37 cellular contexts compared by ENCODE assay signal in genomic region chr2:145020139-145020538, GRCh38.
"Had no signal": no experiment of that assay in that cellular context is flagged by ENCODE, and none has a peak within 500 bp of the region (broad histone marks: within the 10 kb centered on the region; RNA-seq: fewer than 3 reads in every experiment).

No MANE protein-coding gene starts in this region.

- H3K4me3 ChIP-seq: ascending aorta, breast epithelium had no signal

- H3K27me3 ChIP-seq: ascending aorta, breast epithelium had no signal

- H3K4me1 Mint-ChIP-seq: activated CD4-positive, alpha-beta memory T cell treated with anti-CD3 and anti-CD28 coated beads, Interleukin-2, amount 10 ng/mL, durations not matched to agents 7 days and 5 days; activated CD4-positive, alpha-beta T cell treated with anti-CD3 and anti-CD28 coated beads for 36 hours; activated CD4-positive, alpha-beta T cell treated with anti-CD3 and anti-CD28 coated beads, Interleukin-2, amount 10 ng/mL, durations not matched to agents 7 days and 5 days; activated CD8-positive, alpha-beta memory T cell treated with anti-CD3 and anti-CD28 coated beads, Interleukin-2, amount 10 ng/mL, durations not matched to agents 7 days and 5 days; activated naive CD4-positive, alpha-beta T cell treated with anti-CD3 and anti-CD28 coated beads, Interleukin-2, amount 10 ng/mL, durations not matched to agents 7 days and 5 days; activated naive CD4-positive, alpha-beta T cell treated with anti-CD3 and anti-CD28 coated beads, Interleukin-2, amount 50 U/mL, for 24 hours; activated naive CD8-positive, alpha-beta T cell treated with anti-CD3 and anti-CD28 coated beads, Interleukin-2, amount 10 ng/mL, durations not matched to agents 7 days and 5 days had no signal

- H3K27me3 Mint-ChIP-seq: activated CD4-positive, alpha-beta memory T cell treated with anti-CD3 and anti-CD28 coated beads, Interleukin-2, amount 10 ng/mL, durations not matched to agents 7 days and 5 days; activated CD4-positive, alpha-beta T cell treated with anti-CD3 and anti-CD28 coated beads for 36 hours; activated CD4-positive, alpha-beta T cell treated with anti-CD3 and anti-CD28 coated beads, Interleukin-2, amount 10 ng/mL, durations not matched to agents 7 days and 5 days; activated naive CD4-positive, alpha-beta T cell treated with anti-CD3 and anti-CD28 coated beads, Interleukin-2, amount 10 ng/mL, durations not matched to agents 7 days and 5 days; activated naive CD4-positive, alpha-beta T cell treated with anti-CD3 and anti-CD28 coated beads, Interleukin-2, amount 50 U/mL, for 24 hours; activated naive CD8-positive, alpha-beta T cell treated with anti-CD3 and anti-CD28 coated beads, Interleukin-2, amount 10 ng/mL, durations not matched to agents 7 days and 5 days; activated naive CD8-positive, alpha-beta T cell treated with anti-CD3 and anti-CD28 coated beads, Interleukin-2, amount 50 U/mL, for 24 hours; brain had no signal

- ATAC-seq: activated CD4-positive, alpha-beta T cell treated with anti-CD3 and anti-CD28 coated beads for 36 hours; activated CD4-positive, CD25-positive, alpha-beta regulatory T cell treated with anti-CD3 and anti-CD28 coated beads, Interleukin-2, amount 50 U/mL, for 24 hours; activated CD8-positive, alpha-beta memory T cell treated with anti-CD3 and anti-CD28 coated beads, Interleukin-2, amount 10 ng/mL, durations not matched to agents 7 days and 5 days; activated CD8-positive, alpha-beta T cell treated with anti-CD3 and anti-CD28 coated beads, Interleukin-2, amount 10 ng/mL, durations not matched to agents 7 days and 5 days; activated naive CD8-positive, alpha-beta T cell treated with anti-CD3 and anti-CD28 coated beads, Interleukin-2, amount 50 U/mL, for 24 hours; WTC11 had no signal

- H3K36me3 ChIP-seq: ascending aorta, breast epithelium, WERI-Rb-1 had no signal

- H3K9me3 Mint-ChIP-seq: activated CD4-positive, alpha-beta memory T cell treated with anti-CD3 and anti-CD28 coated beads, Interleukin-2, amount 10 ng/mL, durations not matched to agents 7 days and 5 days; activated CD4-positive, alpha-beta T cell treated with anti-CD3 and anti-CD28 coated beads, Interleukin-2, amount 10 ng/mL, durations not matched to agents 7 days and 5 days; activated naive CD4-positive, alpha-beta T cell treated with anti-CD3 and anti-CD28 coated beads, Interleukin-2, amount 10 ng/mL, durations not matched to agents 7 days and 5 days; activated naive CD4-positive, alpha-beta T cell treated with anti-CD3 and anti-CD28 coated beads, Interleukin-2, amount 50 U/mL, for 24 hours; activated naive CD8-positive, alpha-beta T cell treated with anti-CD3 and anti-CD28 coated beads, Interleukin-2, amount 10 ng/mL, durations not matched to agents 7 days and 5 days; activated naive CD8-positive, alpha-beta T cell treated with anti-CD3 and anti-CD28 coated beads, Interleukin-2, amount 50 U/mL, for 24 hours; activated T-cell treated with anti-CD3 and anti-CD28 coated beads, Interleukin-2, amount 50 U/mL, for 24 hours; activated T-helper 2 cell treated with anti-CD3 and anti-CD28 coated beads, Interferon-gamma antibody, Interleukin-2, Interleukin-4, amounts not matched to agents 10 μg/mL and 5 μg/mL and 100 μg/mL, durations not matched to agents 14 hours and 24 hours and 36 hours; brain; T-helper 1 cell treated with Interleukin-12 subunit alpha and Interleukin-12 subunit beta and Interleukin-4 antibody, amounts not matched to agents 30 μg/mL and 1 μg/mL, for 36 hours; T-helper 2 cell treated with Interferon-gamma antibody and Interleukin-4, amounts not matched to agents 5 μg/mL and 100 μg/mL, for 36 hours; WTC11 had no signal

- DNase-seq: activated CD4-positive, alpha-beta memory T cell treated with anti-CD3 and anti-CD28 coated beads, Interleukin-2, amount 10 ng/mL, durations not matched to agents 7 days and 5 days; activated CD4-positive, alpha-beta T cell treated with anti-CD3 and anti-CD28 coated beads for 1 hour; activated CD4-positive, alpha-beta T cell treated with anti-CD3 and anti-CD28 coated beads for 36 hours; activated CD4-positive, alpha-beta T cell treated with anti-CD3 and anti-CD28 coated beads for 48 hours; activated CD4-positive, alpha-beta T cell treated with anti-CD3 and anti-CD28 coated beads, Interleukin-2, amount 10 ng/mL, durations not matched to agents 7 days and 5 days; activated CD4-positive, alpha-beta T cell treated with anti-CD3 and anti-CD28 coated beads, Interleukin-2, amount 50 U/mL, for 48 hours; activated CD4-positive, CD25-positive, alpha-beta regulatory T cell; activated CD8-positive, alpha-beta memory T cell treated with anti-CD3 and anti-CD28 coated beads for 24 hours; activated CD8-positive, alpha-beta memory T cell treated with anti-CD3 and anti-CD28 coated beads, Interleukin-2, amount 10 ng/mL, durations not matched to agents 7 days and 5 days; activated CD8-positive, alpha-beta memory T cell treated with anti-CD3 and anti-CD28 coated beads, Interleukin-2, amount 50 U/mL, for 48 hours; activated CD8-positive, alpha-beta T cell treated with anti-CD3 and anti-CD28 coated beads, Interleukin-2, amount 10 ng/mL, durations not matched to agents 7 days and 5 days; activated effector memory CD4-positive, alpha-beta T cell treated with Interleukin-2 at 50 U/mL for 16 hours; activated gamma-delta T cell; activated naive CD4-positive, alpha-beta T cell treated with anti-CD3 and anti-CD28 coated beads, Interleukin-2, amount 10 ng/mL, durations not matched to agents 7 days and 5 days; activated naive CD4-positive, alpha-beta T cell treated with Interleukin-2 at 50 U/mL for 16 hours; activated naive CD8-positive, alpha-beta T cell treated with anti-CD3 and anti-CD28 coated beads, Interleukin-2, amount 10 ng/mL, durations not matched to agents 7 days and 5 days; activated naive CD8-positive, alpha-beta T cell treated with anti-CD3 and anti-CD28 coated beads, Interleukin-2, amount 50 U/mL, for 24 hours; activated T-cell treated with anti-CD3 and anti-CD28 coated beads, Interleukin-2, amount 50 U/mL, for 24 hours; activated T-cell treated with anti-CD3 and anti-CD28 coated beads, Interleukin-2, amount 50 U/mL, for 48 hours; amygdala; anterior cingulate cortex; central memory CD4-positive, alpha-beta T cell; T-helper 1 cell; T-helper 2 cell; T-helper 9 cell; WERI-Rb-1 had no signal

- H3K9me3 ChIP-seq: ascending aorta, breast epithelium had no signal

- FAIRE-seq: TTC549 had no signal

- H3K4me1 ChIP-seq: breast epithelium had no signal

- H3K27ac Mint-ChIP-seq: activated CD4-positive, alpha-beta memory T cell treated with anti-CD3 and anti-CD28 coated beads, Interleukin-2, amount 10 ng/mL, durations not matched to agents 7 days and 5 days; activated CD4-positive, alpha-beta T cell treated with anti-CD3 and anti-CD28 coated beads for 36 hours; activated CD4-positive, alpha-beta T cell treated with anti-CD3 and anti-CD28 coated beads, Interleukin-2, amount 10 ng/mL, durations not matched to agents 7 days and 5 days; activated CD8-positive, alpha-beta memory T cell treated with anti-CD3 and anti-CD28 coated beads, Interleukin-2, amount 10 ng/mL, durations not matched to agents 7 days and 5 days; activated CD8-positive, alpha-beta T cell treated with anti-CD3 and anti-CD28 coated beads, Interleukin-2, amount 10 ng/mL, durations not matched to agents 7 days and 5 days; activated naive CD4-positive, alpha-beta T cell treated with anti-CD3 and anti-CD28 coated beads, Interleukin-2, amount 10 ng/mL, durations not matched to agents 7 days and 5 days; activated naive CD4-positive, alpha-beta T cell treated with anti-CD3 and anti-CD28 coated beads, Interleukin-2, amount 50 U/mL, for 24 hours; activated naive CD8-positive, alpha-beta T cell; activated naive CD8-positive, alpha-beta T cell treated with anti-CD3 and anti-CD28 coated beads, Interleukin-2, amount 10 ng/mL, durations not matched to agents 7 days and 5 days; activated naive CD8-positive, alpha-beta T cell treated with anti-CD3 and anti-CD28 coated beads, Interleukin-2, amount 50 U/mL, for 24 hours; activated T-cell treated with anti-CD3 and anti-CD28 coated beads, Interleukin-2, amount 50 U/mL, for 24 hours; activated T-helper 2 cell treated with anti-CD3 and anti-CD28 coated beads, Interferon-gamma antibody, Interleukin-2, Interleukin-4, amounts not matched to agents 10 μg/mL and 5 μg/mL and 100 μg/mL, durations not matched to agents 14 hours and 24 hours and 36 hours; brain; T-helper 1 cell treated with Interleukin-12 subunit alpha and Interleukin-12 subunit beta and Interleukin-4 antibody, amounts not matched to agents 30 μg/mL and 1 μg/mL, for 36 hours; T-helper 2 cell treated with Interferon-gamma antibody and Interleukin-4, amounts not matched to agents 5 μg/mL and 100 μg/mL, for 36 hours had no signal

- H3K4me3 Mint-ChIP-seq: activated CD4-positive, alpha-beta memory T cell treated with anti-CD3 and anti-CD28 coated beads, Interleukin-2, amount 10 ng/mL, durations not matched to agents 7 days and 5 days; activated CD4-positive, alpha-beta T cell treated with anti-CD3 and anti-CD28 coated beads for 36 hours; activated CD4-positive, alpha-beta T cell treated with anti-CD3 and anti-CD28 coated beads, Interleukin-2, amount 10 ng/mL, durations not matched to agents 7 days and 5 days; activated CD8-positive, alpha-beta memory T cell treated with anti-CD3 and anti-CD28 coated beads, Interleukin-2, amount 10 ng/mL, durations not matched to agents 7 days and 5 days; activated CD8-positive, alpha-beta T cell treated with anti-CD3 and anti-CD28 coated beads, Interleukin-2, amount 10 ng/mL, durations not matched to agents 7 days and 5 days; activated naive CD4-positive, alpha-beta T cell treated with anti-CD3 and anti-CD28 coated beads, Interleukin-2, amount 10 ng/mL, durations not matched to agents 7 days and 5 days; activated naive CD4-positive, alpha-beta T cell treated with anti-CD3 and anti-CD28 coated beads, Interleukin-2, amount 50 U/mL, for 24 hours; activated naive CD8-positive, alpha-beta T cell; activated naive CD8-positive, alpha-beta T cell treated with anti-CD3 and anti-CD28 coated beads, Interleukin-2, amount 10 ng/mL, durations not matched to agents 7 days and 5 days; activated naive CD8-positive, alpha-beta T cell treated with anti-CD3 and anti-CD28 coated beads, Interleukin-2, amount 50 U/mL, for 24 hours; activated T-cell treated with anti-CD3 and anti-CD28 coated beads, Interleukin-2, amount 50 U/mL, for 24 hours; brain; T-helper 1 cell treated with Interleukin-12 subunit alpha and Interleukin-12 subunit beta and Interleukin-4 antibody, amounts not matched to agents 30 μg/mL and 1 μg/mL, for 36 hours; T-helper 2 cell treated with Interferon-gamma antibody and Interleukin-4, amounts not matched to agents 5 μg/mL and 100 μg/mL, for 36 hours; WTC11 had no signal

- H3K27ac ChIP-seq: ascending aorta, breast epithelium, WERI-Rb-1 had no signal
